Comparison of ENCODE assay signal across 1 cellular context in genomic region chr20:23620670-23621386, GRCh38.
TF ChIP-seq lines count a peak whose summit lies in the region.
"Not testable (repeated sequence)": the region's sequence is repeated elsewhere in the genome, so short reads cannot be mapped to it uniquely, and the experiment has no call there.

No MANE protein-coding gene starts in this region.

TF ChIP-seq in HepG2, 621 proteins besides CTCF, POLR2A, EP300 and RAD21 (continued from another document and continues in another):
- TF ChIP-seq, protein P1, sequence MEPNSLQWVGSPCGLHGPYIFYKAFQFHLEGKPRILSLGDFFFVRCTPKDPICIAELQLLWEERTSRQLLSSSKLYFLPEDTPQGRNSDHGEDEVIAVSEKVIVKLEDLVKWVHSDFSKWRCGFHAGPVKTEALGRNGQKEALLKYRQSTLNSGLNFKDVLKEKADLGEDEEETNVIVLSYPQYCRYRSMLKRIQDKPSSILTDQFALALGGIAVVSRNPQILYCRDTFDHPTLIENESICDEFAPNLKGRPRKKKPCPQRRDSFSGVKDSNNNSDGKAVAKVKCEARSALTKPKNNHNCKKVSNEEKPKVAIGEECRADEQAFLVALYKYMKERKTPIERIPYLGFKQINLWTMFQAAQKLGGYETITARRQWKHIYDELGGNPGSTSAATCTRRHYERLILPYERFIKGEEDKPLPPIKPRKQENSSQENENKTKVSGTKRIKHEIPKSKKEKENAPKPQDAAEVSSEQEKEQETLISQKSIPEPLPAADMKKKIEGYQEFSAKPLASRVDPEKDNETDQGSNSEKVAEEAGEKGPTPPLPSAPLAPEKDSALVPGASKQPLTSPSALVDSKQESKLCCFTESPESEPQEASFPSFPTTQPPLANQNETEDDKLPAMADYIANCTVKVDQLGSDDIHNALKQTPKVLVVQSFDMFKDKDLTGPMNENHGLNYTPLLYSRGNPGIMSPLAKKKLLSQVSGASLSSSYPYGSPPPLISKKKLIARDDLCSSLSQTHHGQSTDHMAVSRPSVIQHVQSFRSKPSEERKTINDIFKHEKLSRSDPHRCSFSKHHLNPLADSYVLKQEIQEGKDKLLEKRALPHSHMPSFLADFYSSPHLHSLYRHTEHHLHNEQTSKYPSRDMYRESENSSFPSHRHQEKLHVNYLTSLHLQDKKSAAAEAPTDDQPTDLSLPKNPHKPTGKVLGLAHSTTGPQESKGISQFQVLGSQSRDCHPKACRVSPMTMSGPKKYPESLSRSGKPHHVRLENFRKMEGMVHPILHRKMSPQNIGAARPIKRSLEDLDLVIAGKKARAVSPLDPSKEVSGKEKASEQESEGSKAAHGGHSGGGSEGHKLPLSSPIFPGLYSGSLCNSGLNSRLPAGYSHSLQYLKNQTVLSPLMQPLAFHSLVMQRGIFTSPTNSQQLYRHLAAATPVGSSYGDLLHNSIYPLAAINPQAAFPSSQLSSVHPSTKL (CRISPR knock-in tag; IDR thresholded peaks at IDR 0.05) = peak; percentile 96
- peak; percentile 86 for TF ChIP-seq HDAC2 (CRISPR knock-in tag; IDR thresholded peaks at IDR 0.05)
- TF ChIP-seq ZNF205 (CRISPR knock-in tag; IDR thresholded peaks at IDR 0.05) = peak; percentile 49; the same call in 1 of the 2 replicates
- TF ChIP-seq SALL2 (CRISPR knock-in tag; IDR thresholded peaks at IDR 0.05) = peak; percentile 79
- 0 out of 2 replicates have a peak, but pooled peaks have one; percentile 77 for TF ChIP-seq SMAD3 (CRISPR knock-in tag; IDR thresholded peaks at IDR 0.05)
- 0 out of 2 replicates have a peak, but pooled peaks have one; percentile 64 for TF ChIP-seq ZNF136 (CRISPR knock-in tag; IDR thresholded peaks at IDR 0.05; ENCODE audit: low read depth)
- TF ChIP-seq ZNF598 (CRISPR knock-in tag; IDR thresholded peaks at IDR 0.05; ENCODE audit: borderline replicate concordance) = peak; percentile 97; the same call in 1 of the 2 replicates
- peak; percentile 83 for TF ChIP-seq ZBTB3 (CRISPR knock-in tag; IDR thresholded peaks at IDR 0.05; ENCODE audit: borderline replicate concordance, low read depth)
- TF ChIP-seq, protein P2, sequence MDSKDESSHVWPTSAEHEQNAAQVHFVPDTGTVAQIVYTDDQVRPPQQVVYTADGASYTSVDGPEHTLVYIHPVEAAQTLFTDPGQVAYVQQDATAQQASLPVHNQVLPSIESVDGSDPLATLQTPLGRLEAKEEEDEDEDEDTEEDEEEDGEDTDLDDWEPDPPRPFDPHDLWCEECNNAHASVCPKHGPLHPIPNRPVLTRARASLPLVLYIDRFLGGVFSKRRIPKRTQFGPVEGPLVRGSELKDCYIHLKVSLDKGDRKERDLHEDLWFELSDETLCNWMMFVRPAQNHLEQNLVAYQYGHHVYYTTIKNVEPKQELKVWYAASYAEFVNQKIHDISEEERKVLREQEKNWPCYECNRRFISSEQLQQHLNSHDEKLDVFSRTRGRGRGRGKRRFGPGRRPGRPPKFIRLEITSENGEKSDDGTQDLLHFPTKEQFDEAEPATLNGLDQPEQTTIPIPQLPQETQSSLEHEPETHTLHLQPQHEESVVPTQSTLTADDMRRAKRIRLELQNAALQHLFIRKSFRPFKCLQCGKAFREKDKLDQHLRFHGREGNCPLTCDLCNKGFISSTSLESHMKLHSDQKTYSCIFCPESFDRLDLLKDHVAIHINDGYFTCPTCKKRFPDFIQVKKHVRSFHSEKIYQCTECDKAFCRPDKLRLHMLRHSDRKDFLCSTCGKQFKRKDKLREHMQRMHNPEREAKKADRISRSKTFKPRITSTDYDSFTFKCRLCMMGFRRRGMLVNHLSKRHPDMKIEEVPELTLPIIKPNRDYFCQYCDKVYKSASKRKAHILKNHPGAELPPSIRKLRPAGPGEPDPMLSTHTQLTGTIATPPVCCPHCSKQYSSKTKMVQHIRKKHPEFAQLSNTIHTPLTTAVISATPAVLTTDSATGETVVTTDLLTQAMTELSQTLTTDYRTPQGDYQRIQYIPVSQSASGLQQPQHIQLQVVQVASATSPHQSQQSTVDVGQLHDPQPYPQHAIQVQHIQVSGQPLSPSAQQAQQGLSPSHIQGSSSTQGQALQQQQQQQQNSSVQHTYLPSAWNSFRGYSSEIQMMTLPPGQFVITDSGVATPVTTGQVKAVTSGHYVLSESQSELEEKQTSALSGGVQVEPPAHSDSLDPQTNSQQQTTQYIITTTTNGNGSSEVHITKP (CRISPR knock-in tag; IDR thresholded peaks at IDR 0.05; ENCODE audit: low read depth) = peak; percentile 68
- not testable (repeated sequence) for TF ChIP-seq SP1 (IDR thresholded peaks at IDR 0.05)
- TF ChIP-seq SP1 (CRISPR knock-in tag; IDR thresholded peaks at IDR 0.05) = peak; percentile 53; the same call in 1 of the 2 replicates
- TF ChIP-seq CCDC6 (CRISPR knock-in tag; IDR thresholded peaks at IDR 0.05) = peak; percentile 69
- TF ChIP-seq KLF6 (CRISPR knock-in tag; IDR thresholded peaks at IDR 0.05) = peak; percentile 68; the same call in 1 of the 2 replicates
- TF ChIP-seq, protein P3, sequence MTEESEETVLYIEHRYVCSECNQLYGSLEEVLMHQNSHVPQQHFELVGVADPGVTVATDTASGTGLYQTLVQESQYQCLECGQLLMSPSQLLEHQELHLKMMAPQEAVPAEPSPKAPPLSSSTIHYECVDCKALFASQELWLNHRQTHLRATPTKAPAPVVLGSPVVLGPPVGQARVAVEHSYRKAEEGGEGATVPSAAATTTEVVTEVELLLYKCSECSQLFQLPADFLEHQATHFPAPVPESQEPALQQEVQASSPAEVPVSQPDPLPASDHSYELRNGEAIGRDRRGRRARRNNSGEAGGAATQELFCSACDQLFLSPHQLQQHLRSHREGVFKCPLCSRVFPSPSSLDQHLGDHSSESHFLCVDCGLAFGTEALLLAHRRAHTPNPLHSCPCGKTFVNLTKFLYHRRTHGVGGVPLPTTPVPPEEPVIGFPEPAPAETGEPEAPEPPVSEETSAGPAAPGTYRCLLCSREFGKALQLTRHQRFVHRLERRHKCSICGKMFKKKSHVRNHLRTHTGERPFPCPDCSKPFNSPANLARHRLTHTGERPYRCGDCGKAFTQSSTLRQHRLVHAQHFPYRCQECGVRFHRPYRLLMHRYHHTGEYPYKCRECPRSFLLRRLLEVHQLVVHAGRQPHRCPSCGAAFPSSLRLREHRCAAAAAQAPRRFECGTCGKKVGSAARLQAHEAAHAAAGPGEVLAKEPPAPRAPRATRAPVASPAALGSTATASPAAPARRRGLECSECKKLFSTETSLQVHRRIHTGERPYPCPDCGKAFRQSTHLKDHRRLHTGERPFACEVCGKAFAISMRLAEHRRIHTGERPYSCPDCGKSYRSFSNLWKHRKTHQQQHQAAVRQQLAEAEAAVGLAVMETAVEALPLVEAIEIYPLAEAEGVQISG (CRISPR knock-in tag; IDR thresholded peaks at IDR 0.05) = peak; percentile 84
- peak; percentile 95 for TF ChIP-seq HNRNPL (IDR thresholded peaks at IDR 0.05; ENCODE audit: low read depth, low read length)
- TF ChIP-seq SMAD1 (CRISPR knock-in tag; IDR thresholded peaks at IDR 0.05; ENCODE audit: borderline replicate concordance, low read depth) = 0 out of 2 replicates have a peak, but pooled peaks have one; percentile 21
- TF ChIP-seq YEATS4 (CRISPR knock-in tag; IDR thresholded peaks at IDR 0.05; ENCODE audit: borderline replicate concordance) = peak; percentile 64; the same call in 1 of the 2 replicates
- TF ChIP-seq, protein P4, sequence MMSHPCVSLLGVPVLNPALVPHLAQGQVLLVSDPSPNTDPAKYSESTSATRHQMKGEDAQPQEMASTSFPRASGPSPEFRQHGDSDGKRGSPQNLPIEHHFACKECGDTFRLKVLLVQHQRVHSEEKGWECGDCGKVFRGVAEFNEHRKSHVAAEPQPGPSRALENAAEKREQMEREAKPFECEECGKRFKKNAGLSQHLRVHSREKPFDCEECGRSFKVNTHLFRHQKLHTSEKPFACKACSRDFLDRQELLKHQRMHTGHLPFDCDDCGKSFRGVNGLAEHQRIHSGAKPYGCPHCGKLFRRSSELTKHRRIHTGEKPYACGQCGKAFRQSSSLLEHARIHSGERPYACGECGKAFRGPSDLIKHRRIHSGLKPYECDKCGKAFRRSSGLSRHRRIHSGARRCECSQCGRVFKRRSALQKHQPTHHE (CRISPR knock-in tag; IDR thresholded peaks at IDR 0.05; ENCODE audit: borderline replicate concordance) = 0 out of 2 replicates have a peak, but pooled peaks have one; percentile 53
- 0 out of 2 replicates have a peak, but pooled peaks have one; percentile 44 for TF ChIP-seq ZNF101 (CRISPR knock-in tag; IDR thresholded peaks at IDR 0.05; ENCODE audit: borderline replicate concordance, low read depth)
- TF ChIP-seq KDM5B (CRISPR knock-in tag; IDR thresholded peaks at IDR 0.05; ENCODE audit: borderline replicate concordance) = 0 out of 2 replicates have a peak, but pooled peaks have one; percentile 22
- 0 out of 2 replicates have a peak, but pooled peaks have one; percentile 29 for TF ChIP-seq MAZ (IDR thresholded peaks at IDR 0.05; ENCODE audit: borderline replicate concordance, low read depth, low read length)
- peak; percentile 67; the same call in 1 of the 2 replicates for TF ChIP-seq MAZ (CRISPR knock-in tag; IDR thresholded peaks at IDR 0.05; ENCODE audit: low read depth)
- TF ChIP-seq SP5 (CRISPR knock-in tag; IDR thresholded peaks at IDR 0.05; ENCODE audit: borderline replicate concordance, low read depth) = peak; percentile 99
- peak; percentile 73; the same call in 1 of the 2 replicates for TF ChIP-seq TARDBP (CRISPR knock-in tag; IDR thresholded peaks at IDR 0.05)
- TF ChIP-seq, protein P5, sequence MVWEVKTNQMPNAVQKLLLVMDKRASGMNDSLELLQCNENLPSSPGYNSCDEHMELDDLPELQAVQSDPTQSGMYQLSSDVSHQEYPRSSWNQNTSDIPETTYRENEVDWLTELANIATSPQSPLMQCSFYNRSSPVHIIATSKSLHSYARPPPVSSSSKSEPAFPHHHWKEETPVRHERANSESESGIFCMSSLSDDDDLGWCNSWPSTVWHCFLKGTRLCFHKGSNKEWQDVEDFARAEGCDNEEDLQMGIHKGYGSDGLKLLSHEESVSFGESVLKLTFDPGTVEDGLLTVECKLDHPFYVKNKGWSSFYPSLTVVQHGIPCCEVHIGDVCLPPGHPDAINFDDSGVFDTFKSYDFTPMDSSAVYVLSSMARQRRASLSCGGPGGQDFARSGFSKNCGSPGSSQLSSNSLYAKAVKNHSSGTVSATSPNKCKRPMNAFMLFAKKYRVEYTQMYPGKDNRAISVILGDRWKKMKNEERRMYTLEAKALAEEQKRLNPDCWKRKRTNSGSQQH (CRISPR knock-in tag; IDR thresholded peaks at IDR 0.05; ENCODE audit: low read depth) = peak; percentile 71; the same call in 1 of the 2 replicates
- peak; percentile 95 for TF ChIP-seq ZNF331 (CRISPR knock-in tag; IDR thresholded peaks at IDR 0.05)
- TF ChIP-seq YY1 (IDR thresholded peaks at IDR 0.05; ENCODE audit: insufficient read depth, insufficient replicate concordance, low read depth, low read length) = peak; percentile 77
- TF ChIP-seq TFE3 (CRISPR knock-in tag; IDR thresholded peaks at IDR 0.05) = 0 out of 2 replicates have a peak, but pooled peaks have one; percentile 45
- 0 out of 2 replicates have a peak, but pooled peaks have one; percentile 58 for TF ChIP-seq KDM4B (CRISPR knock-in tag; IDR thresholded peaks at IDR 0.05)
- 0 out of 2 replicates have a peak, but pooled peaks have one; percentile 50 for TF ChIP-seq ZSCAN22 (CRISPR knock-in tag; IDR thresholded peaks at IDR 0.05)
- TF ChIP-seq ZNF678 (CRISPR knock-in tag; IDR thresholded peaks at IDR 0.05) = 0 out of 2 replicates have a peak, but pooled peaks have one; percentile 42
- TF ChIP-seq AHDC1 (CRISPR knock-in tag; IDR thresholded peaks at IDR 0.05; ENCODE audit: borderline replicate concordance) = peak; percentile 52; the same call in 1 of the 2 replicates
